ENCODE assay signal across 28 cellular contexts in the genomic region with DNA sequence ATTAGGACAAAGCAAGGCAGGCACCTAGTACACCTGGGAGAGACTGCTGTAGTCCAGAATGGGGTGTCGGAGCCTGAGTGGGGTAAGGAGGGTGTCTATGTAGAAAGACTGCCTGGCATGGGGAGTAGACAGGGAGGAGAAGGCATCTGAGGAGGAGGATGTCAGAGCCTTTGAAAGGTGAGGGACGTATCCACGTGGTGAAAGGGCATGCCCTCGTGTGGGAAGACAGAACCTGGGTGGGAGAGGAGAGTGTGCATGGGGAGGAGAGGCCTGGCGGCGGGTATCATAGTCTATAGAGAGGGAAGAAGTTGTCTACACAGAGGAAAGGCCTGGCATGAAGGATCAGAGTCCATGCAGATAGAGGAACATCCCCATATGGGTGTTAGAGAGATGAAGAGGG.
"Had no signal": no experiment of that assay in that cellular context is flagged by ENCODE, and none has a peak within 500 bp of the region (broad histone marks: within the 10 kb centered on the region; RNA-seq: fewer than 3 reads in every experiment).

No MANE protein-coding gene starts in this region.

- H3K4me3 ChIP-seq: coronary artery, esophagus squamous epithelium, pancreas, smooth muscle cell, suprapubic skin, transverse colon, upper lobe of right lung, uterus had no signal

- H3K9me3 Mint-ChIP-seq: immature natural killer cell; naive thymus-derived CD4-positive, alpha-beta T cell; nephron; stimulated activated naive CD8-positive, alpha-beta T cell treated with anti-CD3 and anti-CD28 coated beads, Interleukin-15, amount 100 ng/mL, for 72 hours had no signal

- DNase-seq: dermis blood vessel endothelial cell; effector memory CD4-positive, alpha-beta T cell; erythroblast; esophagus squamous epithelium; hypothalamus; immature natural killer cell; islet precursor cell; mesenchymal stem cell; midbrain; naive thymus-derived CD4-positive, alpha-beta T cell; occipital lobe; pancreas; stimulated activated CD4-positive, alpha-beta T cell treated with anti-CD3 and anti-CD28 coated beads, Interleukin-12 subunit alpha, Interleukin-12 subunit beta, amount 100 ng/mL, for 4 hours; stimulated activated CD4-positive, alpha-beta T cell treated with anti-CD3 and anti-CD28 coated beads, Interleukin-1b, Interleukin-23, amount 100 ng/mL, for 48 hours; stimulated activated CD4-positive, alpha-beta T cell treated with anti-CD3 and anti-CD28 coated beads, Interleukin-4, amount 100 ng/mL, for 1 hour; stimulated activated CD8-positive, alpha-beta memory T cell treated with anti-CD3 and anti-CD28 coated beads, Interleukin-4, amount 100 ng/mL, for 48 hours; stimulated activated naive CD4-positive, alpha-beta T cell; stimulated activated naive CD8-positive, alpha-beta T cell treated with anti-CD3 and anti-CD28 coated beads, Interleukin-15, amount 100 ng/mL, for 72 hours; transverse colon; upper lobe of right lung; uterus had no signal

- ATAC-seq: left lobe of liver; naive thymus-derived CD4-positive, alpha-beta T cell; pancreas; sciatic nerve; stimulated activated naive CD8-positive, alpha-beta T cell treated with anti-CD3 and anti-CD28 coated beads, Interleukin-15, amount 100 ng/mL, for 72 hours; upper lobe of right lung had no signal

- H3K27ac ChIP-seq: coronary artery, esophagus squamous epithelium, pancreas, suprapubic skin, transverse colon, upper lobe of right lung, uterus had no signal

- H3K4me3 Mint-ChIP-seq: immature natural killer cell; naive thymus-derived CD4-positive, alpha-beta T cell; nephron; stimulated activated naive CD8-positive, alpha-beta T cell treated with anti-CD3 and anti-CD28 coated beads, Interleukin-15, amount 100 ng/mL, for 72 hours had no signal

- H3K27me3 ChIP-seq: esophagus squamous epithelium, pancreas, suprapubic skin, transverse colon, upper lobe of right lung, uterus had no signal

- H3K27ac Mint-ChIP-seq: immature natural killer cell; naive thymus-derived CD4-positive, alpha-beta T cell; nephron; stimulated activated naive CD8-positive, alpha-beta T cell treated with anti-CD3 and anti-CD28 coated beads, Interleukin-15, amount 100 ng/mL, for 72 hours had no signal

- H3K4me1 ChIP-seq: esophagus squamous epithelium, pancreas, suprapubic skin, transverse colon, upper lobe of right lung, uterus had no signal

- H3K4me2 ChIP-seq: smooth muscle cell had no signal

- H3K9me3 ChIP-seq: esophagus squamous epithelium, pancreas, suprapubic skin, transverse colon, upper lobe of right lung, uterus had no signal

- H3K4me1 Mint-ChIP-seq: immature natural killer cell; nephron; stimulated activated naive CD8-positive, alpha-beta T cell treated with anti-CD3 and anti-CD28 coated beads, Interleukin-15, amount 100 ng/mL, for 72 hours had no signal

- H3K36me3 ChIP-seq: esophagus squamous epithelium, pancreas, suprapubic skin, transverse colon, upper lobe of right lung, uterus had no signal

- H3K27me3 Mint-ChIP-seq: stimulated activated naive CD8-positive, alpha-beta T cell treated with anti-CD3 and anti-CD28 coated beads, Interleukin-15, amount 100 ng/mL, for 72 hours had no signal

- FAIRE-seq: frontal cortex, pancreas had no signal

- H3K36me3 Mint-ChIP-seq: immature natural killer cell; naive thymus-derived CD4-positive, alpha-beta T cell had no signal
